ENCODE assay signal across 8 cellular contexts in the genomic region with DNA sequence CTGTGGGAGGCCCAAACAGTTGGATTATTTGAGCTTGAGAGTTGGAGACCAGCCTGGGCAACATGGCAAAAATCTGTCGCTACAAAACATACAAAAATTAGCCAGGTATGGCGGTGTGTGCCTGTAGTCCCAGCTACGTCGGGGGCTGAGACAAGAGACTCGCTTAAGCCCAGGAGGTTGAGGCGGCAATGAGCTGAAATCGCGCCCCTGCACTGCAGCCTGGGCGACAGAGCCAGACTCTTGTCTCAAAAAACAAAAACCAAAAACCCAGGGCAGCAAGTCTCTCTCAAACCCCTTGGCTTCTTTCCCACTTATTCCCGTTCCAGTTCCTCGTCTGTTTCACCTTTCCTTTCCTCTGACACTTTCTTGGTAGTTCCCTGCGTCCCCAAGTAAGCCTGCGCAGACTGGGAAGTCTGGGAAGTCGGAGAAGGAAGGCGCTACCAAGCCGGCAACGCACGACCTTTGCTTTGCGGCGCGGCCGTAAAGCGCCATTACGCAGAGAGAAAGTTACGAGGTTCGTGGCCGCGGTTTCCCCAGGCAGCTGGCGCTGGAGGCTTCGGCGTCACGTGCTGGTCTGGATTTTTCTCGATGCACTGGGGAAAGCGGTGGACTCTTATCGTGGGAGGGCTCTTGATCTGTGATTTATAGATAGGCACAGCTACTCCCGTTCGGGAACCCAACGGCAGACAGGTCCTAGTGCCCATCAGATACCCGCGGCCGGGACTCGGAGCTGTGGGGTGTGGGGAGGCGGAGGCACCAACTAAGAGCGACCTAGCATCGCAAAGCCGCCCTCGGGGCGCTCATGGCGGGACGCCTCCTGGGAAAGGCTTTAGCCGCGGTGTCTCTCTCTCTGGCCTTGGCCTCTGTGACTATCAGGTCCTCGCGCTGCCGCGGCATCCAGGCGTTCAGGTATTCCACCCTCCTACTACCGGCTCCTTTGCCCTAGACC. TPM values are rescaled to one million over a fixed set of nuclear protein-coding genes. Genes with fewer than 3 reads are reported as not detected.
DNase-seq lines count a peak whose midpoint lies in the region; ATAC-seq, FAIRE-seq and TF ChIP-seq lines count a peak whose summit lies in the region.

A gene with protein sequence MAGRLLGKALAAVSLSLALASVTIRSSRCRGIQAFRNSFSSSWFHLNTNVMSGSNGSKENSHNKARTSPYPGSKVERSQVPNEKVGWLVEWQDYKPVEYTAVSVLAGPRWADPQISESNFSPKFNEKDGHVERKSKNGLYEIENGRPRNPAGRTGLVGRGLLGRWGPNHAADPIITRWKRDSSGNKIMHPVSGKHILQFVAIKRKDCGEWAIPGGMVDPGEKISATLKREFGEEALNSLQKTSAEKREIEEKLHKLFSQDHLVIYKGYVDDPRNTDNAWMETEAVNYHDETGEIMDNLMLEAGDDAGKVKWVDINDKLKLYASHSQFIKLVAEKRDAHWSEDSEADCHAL (plus strand): TSS at position 470 of the 949 bp plus-strand sequence. CDS start 333 bp downstream, at position 803.

- FAIRE-seq in keratinocyte (lab: Jason Lieb, UNC): peak; percentile 48

- H3K4me1 ChIP-seq in keratinocyte (ENCODE audit: control insufficient read depth, extremely low read depth, insufficient read depth, low read length): peaks cover 10% of the 10 kb centered on the region

- peak within 1 kb of the TSS; percentile 93 for H3K9ac ChIP-seq in keratinocyte (ENCODE audit: control insufficient read depth, extremely low read depth, insufficient read depth, low read length)

- H4K20me1 ChIP-seq in keratinocyte (ENCODE audit: control insufficient read depth, extremely low read depth, insufficient read depth, low read length): no peaks in the 10 kb centered on the region

- DNase-seq in AML-193 (lab: John Stamatoyannopoulos, UW): peak; percentile 69 to 75
- peak; percentile 83 for DNase-seq in NCI-H460 (ENCODE audit: extremely low read depth, low read depth)
- peak; percentile 84 for DNase-seq in activated CD4-positive, CD25-positive, alpha-beta regulatory T cell treated with anti-CD3 and anti-CD28 coated beads, Interleukin-2, amount 50 U/mL, for 72 hours
- DNase-seq in cerebellar nuclear complex (lab: John Stamatoyannopoulos, UW): peak; percentile 56 to 79
- DNase-seq in keratinocyte (ENCODE audit: low read depth, low spot score): peak; percentile 79
- peak; percentile 59 to 78 for DNase-seq in stimulated activated CD4-positive, alpha-beta T cell treated with anti-CD3 and anti-CD28 coated beads, Interleukin-15, amount 100 ng/mL, for 1 hour (ENCODE audit: low read depth in 1 of 2, low spot score in 1 of 2)

- H3K4me2 ChIP-seq in keratinocyte (ENCODE audit: control insufficient read depth, extremely low read depth, insufficient read depth, low read depth, low read length): peak within 1 kb of the TSS; percentile 91

- H3K36me3 ChIP-seq in keratinocyte (ENCODE audit: control insufficient read depth in 2 of 2, extremely low read depth in 1 of 2, insufficient read depth in 2 of 2, low read length in 2 of 2): no peaks in the 10 kb centered on the region

- peak within 1 kb of the TSS; percentile 92 for H3K27ac ChIP-seq in keratinocyte (ENCODE audit: control insufficient read depth, insufficient read depth, low read length)

- H3K79me2 ChIP-seq in keratinocyte (ENCODE audit: control insufficient read depth, insufficient read depth, low read length): peaks cover 43% of the 10 kb centered on the region

- H3K9me3 ChIP-seq in keratinocyte (ENCODE audit: control insufficient read depth, low read depth, low read length): no peaks in the 10 kb centered on the region

- ATAC-seq in GM19043 (IDR thresholded peaks at IDR 0.05; ENCODE audit: low read depth, unreplicated experiment): peak; percentile 74
- peak; percentile 84 for ATAC-seq in HG03378 (IDR thresholded peaks at IDR 0.05; ENCODE audit: unreplicated experiment)

- peak within 1 kb of the TSS; percentile 90 to 96 (median 90) for H3K4me3 ChIP-seq in keratinocyte (ENCODE audit: control insufficient read depth in 2 of 3, extremely low read depth in 1 of 3, insufficient read depth in 2 of 3, low read depth in 1 of 3, low read length in 3 of 3)

- peak within 1 kb of the TSS; percentile 98 for H2AFZ ChIP-seq in keratinocyte (ENCODE audit: control insufficient read depth, low read length)

- no peak for TF ChIP-seq CTCF in keratinocyte (optimal IDR thresholded peaks at IDR 0.05 in 1 of 3, IDR thresholded peaks at IDR 0.05 in 1 of 3, conservative IDR thresholded peaks at IDR 0.05 in 1 of 3; ENCODE audit: extremely low read depth in 1 of 3, insufficient read depth in 2 of 3, low read length in 3 of 3)

- H3K27me3 ChIP-seq in keratinocyte (ENCODE audit: control insufficient read depth, extremely low read depth, insufficient read depth, low read length): no peaks in the 10 kb centered on the region

- dilution Hi-C loops in keratinocyte (cut with MboI; ENCODE audit: extremely low pct_ligation_motif_present, low sequenced_read_pairs): no loop called here

- H3K9me1 ChIP-seq in keratinocyte (ENCODE audit: control insufficient read depth, extremely low read depth, insufficient read depth, low read length): no peaks in the 10 kb centered on the region

RNA-seq across cellular contexts. Expression of the gene that starts here (rescaled TPM):
- 13.4 and 15.4 TPM in 2 replicates for total RNA-seq in NCI-H460 (2014; rRNA removed; shearing (Covaris generic))
- 8.7 and 9.5 TPM in 2 replicates for polyA plus RNA-seq in NCI-H460 (2014; cell fraction: nucleus; rRNA removed)
- 16.9 to 30.2 TPM (median 28.5 TPM) in 3 replicates for polyA plus RNA-seq in keratinocyte
- polyA plus RNA-seq in keratinocyte (2011; ENCODE audit: low read depth): 13.9 TPM
- polyA plus RNA-seq in keratinocyte (2011; cell fraction: cytosol; rRNA removed): 22.7 and 28.3 TPM in 2 replicates
- 34.8 and 53.6 TPM in 2 replicates for polyA plus RNA-seq in keratinocyte (2011; cell fraction: nucleus; rRNA removed)
- 18.5 and 25.8 TPM in 2 replicates for polyA plus RNA-seq in keratinocyte (2012; ENCODE audit: low replicate concordance)
- 6.9 to 10.0 TPM (median 8.1 TPM) in 3 replicates for polyA minus RNA-seq in keratinocyte
- 8.8 TPM for polyA minus RNA-seq in keratinocyte (2011; cell fraction: cytosol; rRNA and poly(A)+ RNA removed)
- 10.4 and 14.4 TPM in 2 replicates for polyA minus RNA-seq in keratinocyte (2011; cell fraction: nucleus; rRNA and poly(A)+ RNA removed)

Comparison
In these comparisons a context has a peak if more than half of its experiments do, and no peak if none do; other contexts are left out.
1. Peak in every context shown above with its lines: DNase-seq, ATAC-seq, H3K4me3 ChIP-seq and H3K27ac ChIP-seq.